8 cellular contexts compared by ENCODE assay signal in the genomic region with DNA sequence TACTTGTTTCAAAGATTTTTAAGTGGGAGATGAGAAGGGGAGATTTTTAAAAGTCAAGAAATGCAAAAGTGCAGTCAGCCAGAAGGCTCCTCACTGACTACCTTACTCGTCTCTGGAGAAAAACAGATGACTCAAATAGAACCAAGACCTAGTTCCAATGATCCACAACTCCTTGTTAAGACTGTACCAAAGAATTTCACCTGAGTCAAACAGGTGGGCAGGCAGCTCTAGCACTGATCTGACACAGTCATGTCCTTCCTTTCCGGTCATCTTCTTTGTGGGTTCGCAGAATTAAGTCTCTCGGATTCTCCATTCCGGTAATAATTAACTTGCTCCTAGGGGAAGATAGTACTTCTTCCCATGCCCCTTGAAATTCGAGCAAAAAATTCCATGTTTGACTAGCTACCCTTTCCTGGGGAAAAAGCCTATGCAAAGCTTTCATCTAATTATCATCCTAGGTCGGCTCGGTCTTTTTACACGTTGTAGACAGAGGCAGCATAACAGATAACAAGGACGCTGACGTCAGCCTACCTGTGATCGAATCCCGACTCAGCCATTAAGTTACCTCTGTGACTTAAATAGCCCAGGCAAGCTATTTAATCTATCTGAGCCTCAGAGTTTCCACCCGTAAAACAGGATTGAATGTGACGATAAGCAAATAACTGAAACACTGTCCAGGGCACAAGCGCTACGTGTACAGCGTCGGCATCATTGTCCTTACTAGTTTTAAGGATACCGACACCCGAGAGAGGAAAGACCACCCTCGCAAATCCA. TPM values are rescaled to one million over a fixed set of nuclear protein-coding genes. Genes with fewer than 3 reads are reported as not detected.
DNase-seq lines count a peak whose midpoint lies in the region; ATAC-seq and TF ChIP-seq lines count a peak whose summit lies in the region.

No MANE protein-coding gene starts in this region.

- DNase-seq in DMS 273 (lab: John Stamatoyannopoulos, UW; ENCODE audit: unreplicated experiment), result peak; percentile 45
- no peak for DNase-seq in DMS 273 treated with DMSO at 0.1 percent for 48 hours (lab: John Stamatoyannopoulos, UW)
- peak; percentile 6 for DNase-seq in NCI-H510A (lab: John Stamatoyannopoulos, UW)
- DNase-seq in activated T-cell treated with anti-CD3 and anti-CD28 coated beads, Interleukin-2, amount 50 U/mL, for 72 hours, result peak; percentile 49 to 50
- DNase-seq in fibroblast of pulmonary artery (ENCODE audit: low read depth), result peak; percentile 47
- no peak for DNase-seq in osteoblast (ENCODE audit: insufficient read length, low spot score, missing footprints)
- DNase-seq in amniotic stem cell (lab: John Stamatoyannopoulos, UW), result no peak

- H4K20me1 ChIP-seq in osteoblast (ENCODE audit: insufficient read depth, low read length), result peaks cover 3% of the 10 kb centered on the region

- H3K27me3 ChIP-seq in osteoblast (ENCODE audit: insufficient read depth, low read length), result no peaks in the 10 kb centered on the region

- H3K4me3 Mint-ChIP-seq in activated T-cell treated with anti-CD3 and anti-CD28 coated beads, Interleukin-2, amount 50 U/mL, for 72 hours, result peak overlapping the region; percentile 90 to 99

- H3K4me2 ChIP-seq in osteoblast (ENCODE audit: insufficient read depth, low read length), result peak overlapping the region; percentile 85

- peak overlapping the region; percentile 85 for H2AFZ ChIP-seq in osteoblast (ENCODE audit: low read length)

- H3K79me2 ChIP-seq in osteoblast (ENCODE audit: insufficient read depth, low read length), result peaks cover 43% of the 10 kb centered on the region

- H3K4me1 ChIP-seq in osteoblast (ENCODE audit: insufficient read depth, low read length), result peaks cover 16% of the 10 kb centered on the region

- peak overlapping the region; percentile 95 for H3K27ac ChIP-seq in osteoblast (ENCODE audit: low read depth, low read length)

- peak; percentile 24 to 29 for ATAC-seq in activated T-cell treated with anti-CD3 and anti-CD28 coated beads, Interleukin-2, amount 50 U/mL, for 72 hours (replicated peaks in 1 of 2)
- no peak for ATAC-seq in GM19328 (IDR thresholded peaks at IDR 0.05; ENCODE audit: unreplicated experiment)

- no peak for TF ChIP-seq CTCF in fibroblast of pulmonary artery (IDR thresholded peaks at IDR 0.05; ENCODE audit: low read length, missing control alignments)
- TF ChIP-seq CTCF in osteoblast (IDR thresholded peaks at IDR 0.05; ENCODE audit: extremely low read depth, low read depth, low read length), result no peak

- no peaks in the 10 kb centered on the region for H3K27me3 Mint-ChIP-seq in activated T-cell treated with anti-CD3 and anti-CD28 coated beads, Interleukin-2, amount 50 U/mL, for 72 hours (ENCODE audit: low read depth)

- peaks cover 13% of the 10 kb centered on the region for H3K36me3 ChIP-seq in osteoblast (ENCODE audit: insufficient read depth, low read length)

- no peaks in the 10 kb centered on the region for H3K9me3 ChIP-seq in osteoblast (ENCODE audit: low read depth, low read length)

- peaks cover 0 to 3% of the 10 kb centered on the region in 2 donors for H3K9me3 Mint-ChIP-seq in activated T-cell treated with anti-CD3 and anti-CD28 coated beads, Interleukin-2, amount 50 U/mL, for 72 hours

- H3K4me1 Mint-ChIP-seq in activated T-cell treated with anti-CD3 and anti-CD28 coated beads, Interleukin-2, amount 50 U/mL, for 72 hours (ENCODE audit: low read depth), result peaks cover 61% of the 10 kb centered on the region

- H3K36me3 Mint-ChIP-seq in activated T-cell treated with anti-CD3 and anti-CD28 coated beads, Interleukin-2, amount 50 U/mL, for 72 hours (ENCODE audit: insufficient read depth in 2 of 2), result peaks cover 5 to 15% of the 10 kb centered on the region in 2 donors

- H3K4me3 ChIP-seq in fibroblast of pulmonary artery (replicated peaks; ENCODE audit: low read depth, low read length), result peak overlapping the region; percentile 92
- H3K4me3 ChIP-seq in osteoblast (ENCODE audit: insufficient read depth, low read length), result peak overlapping the region; percentile 89

- H3K27ac Mint-ChIP-seq in activated T-cell treated with anti-CD3 and anti-CD28 coated beads, Interleukin-2, amount 50 U/mL, for 72 hours, result peak overlapping the region; percentile 98

RNA-seq across cellular contexts. Expression of a gene that starts 0.7 kb away (rescaled TPM):
- 10 to 100 TPM; 60.3 to 77.0 TPM for total RNA-seq in activated T-cell treated with anti-CD3 and anti-CD28 coated beads, Interleukin-2, amount 50 U/mL, for 72 hours
- 11.8 and 13.4 TPM in 2 replicates for total RNA-seq in osteoblast

RNA-seq across cellular contexts. Expression of a gene that starts 9.0 kb away (rescaled TPM):
- 10 to 100 TPM; 39.2 to 47.2 TPM for total RNA-seq in activated T-cell treated with anti-CD3 and anti-CD28 coated beads, Interleukin-2, amount 50 U/mL, for 72 hours
- 35.1 and 48.9 TPM in 2 replicates for total RNA-seq in osteoblast

RNA-seq across cellular contexts. Expression of a gene that starts 44.5 kb away (rescaled TPM):
- total RNA-seq in activated T-cell treated with anti-CD3 and anti-CD28 coated beads, Interleukin-2, amount 50 U/mL, for 72 hours, result 1 to 10 TPM in 1 of 2 donors, under 1 TPM in 1; 0.26 to 2.1 TPM
- under 0.01 and 0.29 TPM in 2 replicates for total RNA-seq in osteoblast

RNA-seq across cellular contexts. Expression of a gene that starts 44.7 kb away (rescaled TPM):
- total RNA-seq in activated T-cell treated with anti-CD3 and anti-CD28 coated beads, Interleukin-2, amount 50 U/mL, for 72 hours, result under 1 TPM; 0.69 to 0.89 TPM
- 0.72 and 0.88 TPM in 2 replicates for total RNA-seq in osteoblast

Comparison
In these comparisons a context has a peak if more than half of its experiments do, and no peak if none do; other contexts are left out.
1. DNase-seq: peak in DMS 273 (single experiment), NCI-H510A (single experiment), activated T-cell treated with anti-CD3 and anti-CD28 coated beads, Interleukin-2, amount 50 U/mL, for 72 hours (2 of 2) and fibroblast of pulmonary artery (single experiment); none in DMS 273 treated with DMSO at 0.1 percent for 48 hours (single experiment), osteoblast (single experiment) and amniotic stem cell (single experiment).